14 cellular contexts compared by ENCODE assay signal in the genomic region with DNA sequence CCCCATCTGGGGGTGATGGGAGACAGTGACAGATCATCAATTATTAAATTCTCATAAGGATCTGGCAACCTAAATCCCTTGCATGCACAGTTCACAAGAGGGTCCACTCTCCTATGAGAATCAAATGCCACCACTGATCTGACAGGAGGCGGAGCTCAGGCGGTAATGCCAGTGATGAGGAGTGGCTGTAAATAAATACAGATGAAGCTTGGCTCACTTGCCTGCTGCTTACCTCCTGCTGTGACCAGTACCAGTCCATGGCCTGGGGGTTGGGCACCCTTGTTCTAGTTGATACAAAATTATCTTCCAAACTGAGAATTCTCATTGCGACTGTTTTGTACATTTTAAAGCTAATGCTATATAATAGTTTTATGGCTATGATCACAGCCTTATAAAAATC.
DNase-seq lines count a peak whose midpoint lies in the region; ATAC-seq, FAIRE-seq and TF ChIP-seq lines count a peak whose summit lies in the region.
"Had no signal": no experiment of that assay in that cellular context is flagged by ENCODE, and none has a peak within 500 bp of the region (broad histone marks: within the 10 kb centered on the region; RNA-seq: fewer than 3 reads in every experiment).

No MANE protein-coding gene starts in this region.

- no peak for TF ChIP-seq CTCF in HepG2 (CRISPR knock-in tag; IDR thresholded peaks at IDR 0.05)
- TF ChIP-seq CTCF in right lobe of liver (IDR thresholded peaks at IDR 0.05) = no peak

- H3K4me2 ChIP-seq in HepG2 (ENCODE audit: low read depth, low read length) = no peak overlapping the region
- H3K4me2 ChIP-seq: BLaER1 had no signal

- H3K36me3 ChIP-seq in HepG2 (replicated peaks in 1 of 2; ENCODE audit: control insufficient read depth in 1 of 2, insufficient read depth in 2 of 2, low read length in 2 of 2) (no peaks in the 10 kb centered on the region), right lobe of liver (no peaks in the 10 kb centered on the region), SJCRH30 (no peaks in the 10 kb centered on the region)
- H3K36me3 ChIP-seq: BLaER1, HAP-1 had no signal

- no peaks in the 10 kb centered on the region for H3K27me3 ChIP-seq in HepG2 (ENCODE audit: control insufficient read depth in 1 of 2, insufficient read depth in 2 of 2, low read length in 2 of 2)
- no peaks in the 10 kb centered on the region for H3K27me3 ChIP-seq in right lobe of liver
- H3K27me3 ChIP-seq in SJCRH30 = peaks cover 8% of the 10 kb centered on the region
- H3K27me3 ChIP-seq: BLaER1 had no signal

- no peak for TF ChIP-seq EP300 in HepG2 (IDR thresholded peaks at IDR 0.05; ENCODE audit: low read depth in 2 of 2, low read length in 2 of 2)
- no peak for TF ChIP-seq EP300 in HepG2 (CRISPR knock-in tag; IDR thresholded peaks at IDR 0.05; ENCODE audit: borderline replicate concordance)

- BruUV-seq in HepG2 (replicated peaks; lab: Mats Ljungman, UMichigan) = no TSS peak

- H3K4me3 ChIP-seq in HepG2 (replicated peaks in 1 of 3; ENCODE audit: insufficient read depth in 1 of 3, low read depth in 2 of 3, low read length in 3 of 3) = no peak overlapping the region
- no peak overlapping the region for H3K4me3 ChIP-seq in right lobe of liver
- H3K4me3 ChIP-seq in SJCRH30 = no peak overlapping the region
- H3K4me3 ChIP-seq: BLaER1, HAP-1 had no signal

- no peak overlapping the region for H3K9ac ChIP-seq in HepG2 (ENCODE audit: insufficient read depth, low read depth, low read length)
- H3K9ac ChIP-seq: BLaER1 had no signal

- no peak for TF ChIP-seq RAD21 in HepG2 (CRISPR knock-in tag; IDR thresholded peaks at IDR 0.05)

- H2AFZ ChIP-seq in HepG2 (ENCODE audit: low read length) = no peak overlapping the region

- H3K9me3 ChIP-seq in HepG2 (ENCODE audit: low read length) = no peaks in the 10 kb centered on the region
- no peaks in the 10 kb centered on the region for H3K9me3 ChIP-seq in right lobe of liver
- no peaks in the 10 kb centered on the region for H3K9me3 ChIP-seq in SJCRH30 (replicated peaks)
- H3K9me3 ChIP-seq: BLaER1, HAP-1 had no signal

- intact Hi-C loops in HepG2 (cut with micrococcal nuclease; ENCODE audit: unreplicated experiment) = no loop called here
- intact Hi-C loops in right lobe of liver (cut with DNase I) = no loop called here

- in situ Hi-C loops in HepG2 (cut with HindIII; ENCODE audit: extremely low pct_ligation_motif_present, low pct_unique_long_range_greater_than_20kb) = no loop called here

- H3K27ac ChIP-seq in HepG2 (ENCODE audit: extremely low read length, insufficient read depth, low read length) = no peak overlapping the region
- H3K27ac ChIP-seq in right lobe of liver = no peak overlapping the region
- no peak overlapping the region for H3K27ac ChIP-seq in SJCRH30
- H3K27ac ChIP-seq: BLaER1 had no signal

- FAIRE-seq in HepG2 (lab: Jason Lieb, UNC) (no peak), RCC 7860 (lab: Jason Lieb, UNC) (no peak)

- peak; percentile 15 for DNase-seq in NCI-H2227 (lab: John Stamatoyannopoulos, UW; ENCODE audit: unreplicated experiment)
- no peak for DNase-seq in NCI-H2227 treated with DMSO at 0.1 percent for 48 hours (lab: John Stamatoyannopoulos, UW)
- DNase-seq in HepG2 (ENCODE audit: low spot score) = no peak
- DNase-seq in right lobe of liver = no peak
- DNase-seq in pons (ENCODE audit: low spot score) = peak; percentile 56
- DNase-seq in SJCRH30 = no peak
- no peak for DNase-seq in RCC 7860 (ENCODE audit: low spot score)
- DNase-seq: 8988T; Calu3; CD4-positive, alpha-beta memory T cell; DMS79 treated with DMSO at 0.1 percent for 48 hours; GF-D8 had no signal

- TF ChIP-seq POLR2A in HepG2 (IDR thresholded peaks at IDR 0.05; ENCODE audit: insufficient read depth in 1 of 2, low read depth in 2 of 2, low read length in 2 of 2) (no peak), right lobe of liver (IDR thresholded peaks at IDR 0.05) (no peak)

- H3K4me1 ChIP-seq in HepG2 (ENCODE audit: insufficient read depth, low read length) = no peaks in the 10 kb centered on the region
- no peaks in the 10 kb centered on the region for H3K4me1 ChIP-seq in right lobe of liver
- no peaks in the 10 kb centered on the region for H3K4me1 ChIP-seq in SJCRH30
- H3K4me1 ChIP-seq: BLaER1, HAP-1 had no signal

- CTCF ChIA-PET in HepG2 (lab: Yijun Ruan, JAX; ENCODE audit: low intra/inter-chr PET ratio, low total read pairs) = no interaction called here

- ATAC-seq in HepG2 (no peak), right lobe of liver (no peak)

- H3K79me2 ChIP-seq in HepG2 (ENCODE audit: insufficient read depth, low read length) = no peaks in the 10 kb centered on the region

- POLR2A ChIA-PET in HepG2 (lab: Yijun Ruan, JAX) = no interaction called here

- WGBS in HepG2 (ENCODE audit: low lambda C conversion rate) = 5% methylated on average over 3 of the region's 3 CpGs
- WGBS in right lobe of liver (ENCODE audit: insufficient coverage, low coverage, low lambda C conversion rate, missing lambda C conversion rate) = 91% methylated on average over 1 of the region's 3 CpGs

- no peaks in the 10 kb centered on the region for H4K20me1 ChIP-seq in HepG2 (ENCODE audit: insufficient read depth, low read length)
- H4K20me1 ChIP-seq: BLaER1 had no signal

TF ChIP-seq in HepG2, 621 proteins besides CTCF, POLR2A, EP300 and RAD21:
- TF ChIP-seq RFXANK (CRISPR knock-in tag; IDR thresholded peaks at IDR 0.05) (no peak), HNRNPK (IDR thresholded peaks at IDR 0.05; ENCODE audit: low read depth, low read length, poor library complexity, severe bottlenecking) (peak; percentile 49)

Comparison
In these comparisons a context has a peak if more than half of its experiments do, and no peak if none do; other contexts are left out.
1. DNase-seq: peak in NCI-H2227 (single experiment) and pons (single experiment); none in NCI-H2227 treated with DMSO at 0.1 percent for 48 hours (single experiment), HepG2 (single experiment), right lobe of liver (0 of 3), SJCRH30 (0 of 2) and RCC 7860 (single experiment).